Comparison of ENCODE assay signal across 9 cellular contexts in the genomic region with DNA sequence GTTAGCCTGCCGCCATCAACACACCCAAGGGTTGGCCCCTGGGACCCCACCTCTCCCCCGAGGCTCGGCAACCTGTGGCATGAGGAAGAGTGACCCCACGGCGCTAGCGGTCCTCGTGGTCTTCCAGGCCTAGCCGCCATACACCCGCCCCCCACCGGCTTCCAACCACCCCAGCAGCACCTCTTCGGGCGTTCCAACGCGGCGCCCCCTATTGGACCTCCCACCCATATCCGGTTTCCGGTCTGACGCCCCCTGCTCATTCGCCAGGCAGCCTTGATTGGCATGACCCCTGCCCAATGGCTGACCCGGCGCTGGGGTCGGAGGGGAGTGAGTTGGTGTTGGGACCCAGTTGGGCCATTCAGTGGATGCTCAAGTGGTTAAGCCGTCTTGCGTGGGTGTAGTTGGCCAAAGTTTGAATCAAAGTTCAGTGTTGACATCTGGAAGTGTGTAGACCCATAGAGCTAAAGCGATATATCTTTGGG. TPM values are rescaled to one million over a fixed set of nuclear protein-coding genes. Genes with fewer than 3 reads are reported as not detected.
A peak's percentile ranks its signal among the peaks of the same experiment; 100 is the strongest.
DNase-seq lines count a peak whose midpoint lies in the region; ATAC-seq and TF ChIP-seq lines count a peak whose summit lies in the region.
"Had no signal": no experiment of that assay in that cellular context is flagged by ENCODE, and none has a peak within 500 bp of the region (broad histone marks: within the 10 kb centered on the region; RNA-seq: fewer than 3 reads in every experiment).

A gene (minus strand): TSS at position 210 of the 482 bp plus-strand sequence.

- H3K9ac ChIP-seq in GM23248 = peak within 1 kb of the TSS; percentile 75

- H3K79me2 ChIP-seq in GM23248 (ENCODE audit: insufficient read depth) = peaks cover 22% of the 10 kb centered on the region

- CTCF ChIA-PET in activated CD8-positive, alpha-beta T cell treated with anti-CD3 and anti-CD28 coated beads, Interleukin-2, amount 10 ng/mL, durations not matched to agents 7 days and 5 days (lab: Charles Lee) = interaction anchor here (1.3 to 3.2 kb wide), 4 partner anchors 199 to 357 kb away, joined by 3 to 12 read pairs (median 8); a partner anchor contains a TSS

- H3K27me3 Mint-ChIP-seq in activated CD8-positive, alpha-beta T cell treated with anti-CD3 and anti-CD28 coated beads, Interleukin-2, amount 10 ng/mL, durations not matched to agents 7 days and 5 days (ENCODE audit: low read depth) = peaks cover 48% of the 10 kb centered on the region
- H3K27me3 Mint-ChIP-seq in effector memory CD8-positive, alpha-beta T cell = peaks cover 42 to 93% of the 10 kb centered on the region in 2 donors
- peaks cover 86% of the 10 kb centered on the region for H3K27me3 Mint-ChIP-seq in mesothelial cell of epicardium (ENCODE audit: low read depth)

- no peaks in the 10 kb centered on the region for H3K9me3 ChIP-seq in GM23248 (ENCODE audit: low read depth)

- 54 to 64% methylated on average over 23 to 25 of the region's 25 CpGs for WGBS in GM23248 (ENCODE audit: low coverage in 1 of 2, low lambda C conversion rate in 2 of 2, missing lambda C conversion rate in 2 of 2), 2 experiments

- DNase-seq in EL (peak; percentile 90), GM23248 (peak; percentile 82), NCI-H128 (lab: John Stamatoyannopoulos, UW; ENCODE audit: unreplicated experiment) (peak; percentile 27), mesothelial cell of epicardium (ENCODE audit: low spot score in 2 of 2, unreplicated experiment in 2 of 2) (peak; percentile 85 to 91), SW 1271 (lab: John Stamatoyannopoulos, UW) (no peak)
- DNase-seq in activated CD8-positive, alpha-beta T cell treated with anti-CD3 and anti-CD28 coated beads, Interleukin-2, amount 10 ng/mL, durations not matched to agents 7 days and 5 days = peak; percentile 84
- DNase-seq in effector memory CD8-positive, alpha-beta T cell = peak; percentile 58 to 71 (median 62)
- DNase-seq in stimulated activated CD8-positive, alpha-beta memory T cell treated with anti-CD3 and anti-CD28 coated beads, Interleukin-15, amount 100 ng/mL, for 48 hours (ENCODE audit: low read depth in 2 of 2) = peak; percentile 72 to 75

- no peak within 1 kb of the TSS for H3K27ac ChIP-seq in GM23248

- ATAC-seq in activated CD8-positive, alpha-beta T cell treated with anti-CD3 and anti-CD28 coated beads, Interleukin-2, amount 10 ng/mL, durations not matched to agents 7 days and 5 days = peak; percentile 79
- ATAC-seq in effector memory CD8-positive, alpha-beta T cell (replicated peaks) = peak; percentile 82

- peak within 1 kb of the TSS; percentile 94 for H2AFZ ChIP-seq in GM23248

- no peaks in the 10 kb centered on the region for H3K36me3 ChIP-seq in GM23248 (ENCODE audit: low read depth)

- H3K4me1 ChIP-seq in GM23248 (ENCODE audit: insufficient read depth) = peaks cover 3% of the 10 kb centered on the region; the same call in 1 of the 2 replicates

- no peaks in the 10 kb centered on the region for H3K27me3 ChIP-seq in GM23248 (replicated peaks; ENCODE audit: insufficient read depth)

- peak within 1 kb of the TSS; percentile 82 for H3K4me3 ChIP-seq in GM23248

- H3K36me3 Mint-ChIP-seq in activated CD8-positive, alpha-beta T cell treated with anti-CD3 and anti-CD28 coated beads, Interleukin-2, amount 10 ng/mL, durations not matched to agents 7 days and 5 days (ENCODE audit: low read depth) = no peaks in the 10 kb centered on the region
- H3K36me3 Mint-ChIP-seq in effector memory CD8-positive, alpha-beta T cell (ENCODE audit: insufficient read depth) = peaks cover 3% of the 10 kb centered on the region
- H3K36me3 Mint-ChIP-seq in mesothelial cell of epicardium = no peaks in the 10 kb centered on the region

- H3K27ac Mint-ChIP-seq in activated CD8-positive, alpha-beta T cell treated with anti-CD3 and anti-CD28 coated beads, Interleukin-2, amount 10 ng/mL, durations not matched to agents 7 days and 5 days = no peak within 1 kb of the TSS
- peak within 1 kb of the TSS; percentile 62 to 78 for H3K27ac Mint-ChIP-seq in effector memory CD8-positive, alpha-beta T cell
- peak within 1 kb of the TSS; percentile 65 for H3K27ac Mint-ChIP-seq in mesothelial cell of epicardium
- H3K27ac Mint-ChIP-seq: dendritic cell treated with granulocyte-macrophage colony-stimulating factor and Interleukin-4, amounts not matched to agents 40 ng/mL and 50 ng/mL, for 4 days had no signal

- H3K4me1 Mint-ChIP-seq in activated CD8-positive, alpha-beta T cell treated with anti-CD3 and anti-CD28 coated beads, Interleukin-2, amount 10 ng/mL, durations not matched to agents 7 days and 5 days (ENCODE audit: low read depth) = peaks cover 58% of the 10 kb centered on the region
- peaks cover 16 to 25% of the 10 kb centered on the region in 2 donors for H3K4me1 Mint-ChIP-seq in effector memory CD8-positive, alpha-beta T cell (ENCODE audit: low read depth in 2 of 2)
- H3K4me1 Mint-ChIP-seq in mesothelial cell of epicardium = peaks cover 31% of the 10 kb centered on the region

- POLR2A ChIA-PET in activated CD8-positive, alpha-beta T cell treated with anti-CD3 and anti-CD28 coated beads, Interleukin-2, amount 10 ng/mL, durations not matched to agents 7 days and 5 days (lab: Charles Lee) = interaction anchor here (0.9 kb wide), 1 partner anchor 38 kb away, joined by 3 read pairs; no protein-coding TSS in a partner anchor

- in situ Hi-C loops in GM23248 (cut with MboI) = loop anchor here (25.0 kb wide), 1 partner anchor 612 kb away; no protein-coding TSS in a partner anchor

- peak within 1 kb of the TSS; percentile 76 for H3K4me2 ChIP-seq in GM23248 (ENCODE audit: unreplicated experiment)

- no peak for TF ChIP-seq CTCF in mesothelial cell of epicardium (IDR thresholded peaks at IDR 0.05; ENCODE audit: unreplicated experiment)

- no peaks in the 10 kb centered on the region for H3K9me3 Mint-ChIP-seq in activated CD8-positive, alpha-beta T cell treated with anti-CD3 and anti-CD28 coated beads, Interleukin-2, amount 10 ng/mL, durations not matched to agents 7 days and 5 days (ENCODE audit: insufficient read depth)
- no peaks in the 10 kb centered on the region for H3K9me3 Mint-ChIP-seq in effector memory CD8-positive, alpha-beta T cell
- H3K9me3 Mint-ChIP-seq in mesothelial cell of epicardium = no peaks in the 10 kb centered on the region

- H3K9me2 ChIP-seq in GM23248 (ENCODE audit: insufficient read depth) = no peaks in the 10 kb centered on the region

- H3F3A ChIP-seq in GM23248 (ENCODE audit: insufficient read depth) = no peaks in the 10 kb centered on the region

- no peaks in the 10 kb centered on the region for H4K20me1 ChIP-seq in GM23248 (ENCODE audit: insufficient read depth)

- peak within 1 kb of the TSS; percentile 80 for H3K4me3 Mint-ChIP-seq in activated CD8-positive, alpha-beta T cell treated with anti-CD3 and anti-CD28 coated beads, Interleukin-2, amount 10 ng/mL, durations not matched to agents 7 days and 5 days
- peak within 1 kb of the TSS; percentile 79 to 86 for H3K4me3 Mint-ChIP-seq in effector memory CD8-positive, alpha-beta T cell
- peak within 1 kb of the TSS; percentile 83 for H3K4me3 Mint-ChIP-seq in mesothelial cell of epicardium

RNA-seq across cellular contexts. Expression of the gene that starts here (rescaled TPM):
- 0.25 and 0.97 TPM in 2 replicates for total RNA-seq in GM23248 (2014; rRNA removed; shearing (Covaris generic))
- polyA plus RNA-seq in GM23248 (2016; fragmentation: Nextera tagmentation; extraction: Ambion mirVana) = 0.77 and 1.0 TPM in 2 replicates
- 1 to 10 TPM; 1.3 to 2.0 TPM for total RNA-seq in activated CD8-positive, alpha-beta T cell treated with anti-CD3 and anti-CD28 coated beads, Interleukin-2, amount 10 ng/mL, durations not matched to agents 7 days and 5 days
- 5.8 to 6.3 TPM (median 5.9 TPM) in 3 replicates for total RNA-seq in mesothelial cell of epicardium

Comparison
In these comparisons a context has a peak if more than half of its experiments do, and no peak if none do; other contexts are left out.
1. DNase-seq: peak in EL (single experiment), GM23248 (single experiment), NCI-H128 (single experiment), activated CD8-positive, alpha-beta T cell treated with anti-CD3 and anti-CD28 coated beads, Interleukin-2, amount 10 ng/mL, durations not matched to agents 7 days and 5 days (single experiment), effector memory CD8-positive, alpha-beta T cell (3 of 3), mesothelial cell of epicardium (2 of 2) and stimulated activated CD8-positive, alpha-beta memory T cell treated with anti-CD3 and anti-CD28 coated beads, Interleukin-15, amount 100 ng/mL, for 48 hours (2 of 2); none in SW 1271 (0 of 2).
2. Peak in every context shown above with its lines, with median percentiles within 50 percentile points of each other: H3K4me3 Mint-ChIP-seq.